In genomic region chr10:123778719-123779118, GRCh38 we compare ENCODE assay signal across 23 cellular contexts.
"Had no signal": no experiment of that assay in that cellular context is flagged by ENCODE, and none has a peak within 500 bp of the region (broad histone marks: within the 10 kb centered on the region; RNA-seq: fewer than 3 reads in every experiment).

No MANE protein-coding gene starts in this region.

- H3K27ac ChIP-seq: cardiac muscle cell, KMS-11, SJCRH30, SK-N-MC had no signal

- DNase-seq: activated CD4-positive, alpha-beta T cell treated with anti-CD3 and anti-CD28 coated beads, Interleukin-2, amount 10 ng/mL, durations not matched to agents 24 days and 14 days; activated CD4-positive, alpha-beta T cell treated with anti-CD3 and anti-CD28 coated beads, Interleukin-2, amount 50 U/mL, for 4 hours; activated CD8-positive, alpha-beta T cell treated with anti-CD3 and anti-CD28 coated beads for 36 hours; activated gamma-delta T cell treated with Interleukin-2 at 50 U/mL for 16 hours; activated naive CD4-positive, alpha-beta T cell treated with anti-CD3 and anti-CD28 coated beads for 36 hours; activated naive CD8-positive, alpha-beta T cell treated with anti-CD3 and anti-CD28 coated beads, Interleukin-2, amount 50 U/mL, for 24 hours; activated T-cell treated with anti-CD3 and anti-CD28 coated beads, Interleukin-2, amount 50 U/mL, for 24 hours; MM.1S; MV-4-11; NCI-H1092; NCI-H1436 treated with DMSO at 0.1 percent for 48 hours; NCI-H1694 treated with DMSO at 0.1 percent for 48 hours; NCI-H2029 treated with DMSO at 0.1 percent for 48 hours; NCI-H2171 treated with DMSO at 0.1 percent for 48 hours; NCI-H2227 treated with DMSO at 0.1 percent for 48 hours; NCI-H446; NCI-H510A treated with DMSO at 0.1 percent for 48 hours; NCI-H69; SHP77; SJCRH30 had no signal

- H3K27me3 ChIP-seq: cardiac muscle cell had no signal

- H3K4me1 ChIP-seq: SJCRH30 had no signal

- H3K9me3 ChIP-seq: SJCRH30 had no signal

- H3K9ac ChIP-seq: KMS-11 had no signal

- H3K4me3 ChIP-seq: cardiac muscle cell, SJCRH30, SK-N-MC had no signal

- H3K36me3 ChIP-seq: cardiac muscle cell, SJCRH30 had no signal
